In genomic region chrX:152588206-152588605, GRCh38 we compare ENCODE assay signal across 29 cellular contexts. TPM values are rescaled to one million over a fixed set of nuclear protein-coding genes. Genes with fewer than 3 reads are reported as not detected.
"Had no signal": no experiment of that assay in that cellular context is flagged by ENCODE, and none has a peak within 500 bp of the region (broad histone marks: within the 10 kb centered on the region; RNA-seq: fewer than 3 reads in every experiment).

No MANE protein-coding gene starts in this region.

- H3K27me3 ChIP-seq: body of pancreas, gastrocnemius medialis, right atrium auricular region, spleen, tibial nerve had no signal

- DNase-seq: activated CD4-positive, alpha-beta memory T cell treated with anti-CD3 and anti-CD28 coated beads for 36 hours; activated CD4-positive, alpha-beta T cell treated with anti-CD3 and anti-CD28 coated beads, Interleukin-2, amount 10 ng/mL, durations not matched to agents 24 days and 14 days; activated CD8-positive, alpha-beta memory T cell treated with anti-CD3 and anti-CD28 coated beads, Interleukin-2, amount 50 U/mL, for 4 hours; activated effector memory CD4-positive, alpha-beta T cell treated with anti-CD3 and anti-CD28 coated beads, Interleukin-2, amount 50 U/mL, for 16 hours; activated naive CD4-positive, alpha-beta T cell treated with anti-CD3 and anti-CD28 coated beads for 36 hours; activated naive CD8-positive, alpha-beta T cell treated with anti-CD3 and anti-CD28 coated beads for 36 hours; activated T-cell treated with anti-CD3 and anti-CD28 coated beads, Interleukin-2, amount 50 U/mL, for 1 hour; body of pancreas; effector CD8-positive, alpha-beta T cell; gastrocnemius medialis; glutamatergic neuron; left cardiac atrium; left ventricle myocardium superior; naive thymus-derived CD8-positive, alpha-beta T cell; occipital lobe; spleen; stimulated activated naive CD4-positive, alpha-beta T cell treated with Interleukin-2 at 50 U/mL for 16 hours; T-helper 17 cell; T1000; WERI-Rb-1 had no signal

- H3K27ac ChIP-seq: body of pancreas, gastrocnemius medialis, parathyroid adenoma, right atrium auricular region, spleen, tibial nerve, WERI-Rb-1 had no signal

- ATAC-seq: activated CD4-positive, CD25-positive, alpha-beta regulatory T cell treated with anti-CD3 and anti-CD28 coated beads, Interleukin-2, amount 50 U/mL, for 24 hours; body of pancreas; gastrocnemius medialis; left cardiac atrium; left ventricle myocardium superior; naive thymus-derived CD8-positive, alpha-beta T cell; T-helper 17 cell had no signal

- H3K4me3 ChIP-seq: body of pancreas, gastrocnemius medialis, right atrium auricular region, spleen, tibial nerve had no signal

- H3K9me3 ChIP-seq: body of pancreas, gastrocnemius medialis, tibial nerve had no signal

- FAIRE-seq: keratinocyte had no signal

- H3K36me3 ChIP-seq: gastrocnemius medialis, right atrium auricular region, spleen, tibial nerve, WERI-Rb-1 had no signal

- H3K4me1 ChIP-seq: body of pancreas, gastrocnemius medialis, parathyroid adenoma, right atrium auricular region, spleen, tibial nerve had no signal

- H3K79me2 ChIP-seq: parathyroid adenoma had no signal

- H2AFZ ChIP-seq: parathyroid adenoma had no signal

- H3K9ac ChIP-seq: parathyroid adenoma had no signal

RNA-seq across cellular contexts. Expression of gene GABRQ, which starts 49.5 kb away (rescaled TPM):
- total RNA-seq: activated CD4-positive, alpha-beta memory T cell treated with anti-CD3 and anti-CD28 coated beads for 36 hours; activated CD4-positive, alpha-beta T cell treated with anti-CD3 and anti-CD28 coated beads, Interleukin-2, amount 10 ng/mL, durations not matched to agents 24 days and 14 days; activated CD8-positive, alpha-beta memory T cell treated with anti-CD3 and anti-CD28 coated beads for 36 hours; activated naive CD8-positive, alpha-beta T cell treated with anti-CD3 and anti-CD28 coated beads for 36 hours; activated T-helper 1 cell treated with anti-CD3 and anti-CD28 coated beads, Interleukin-12 subunit alpha, Interleukin-12 subunit beta, Interleukin-2, Interleukin-4 antibody, amounts not matched to agents 30 ng/mL and 10 ng/mL and 1 ng/mL, durations not matched to agents 14 hours and 24 hours and 36 hours; body of pancreas; dermis microvascular lymphatic vessel endothelial cell; gastrocnemius medialis; left cardiac atrium; left ventricle myocardium superior; naive thymus-derived CD8-positive, alpha-beta T cell; pulmonary artery endothelial cell; T-helper 17 cell had no signal
- polyA plus RNA-seq: naive thymus-derived CD8-positive, alpha-beta T cell had no signal
